Comparison of ENCODE assay signal across 8 cellular contexts in the genomic region with DNA sequence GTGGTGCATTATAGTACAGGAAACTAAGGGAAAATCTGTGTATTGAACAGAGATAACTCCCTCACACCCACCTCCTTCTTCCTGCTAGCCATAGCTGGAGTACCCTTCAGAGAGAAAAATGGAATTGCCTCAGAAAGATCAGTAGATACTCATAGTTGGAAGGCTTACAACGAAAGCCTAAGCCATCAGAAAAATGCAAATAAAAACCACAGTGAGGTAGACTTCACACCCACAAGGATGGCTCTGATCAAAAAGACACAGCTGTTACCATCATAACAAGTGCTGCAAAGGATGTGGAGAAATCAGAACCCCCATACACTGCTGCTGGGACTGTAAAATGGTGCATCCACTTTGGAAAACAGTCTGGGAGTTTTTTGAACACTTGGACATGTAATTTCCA. TPM values are rescaled to one million over a fixed set of nuclear protein-coding genes. Genes with fewer than 3 reads are reported as not detected.
DNase-seq lines count a peak whose midpoint lies in the region; ATAC-seq and TF ChIP-seq lines count a peak whose summit lies in the region.

No MANE protein-coding gene starts in this region.

- no peaks in the 10 kb centered on the region for H4K20me1 ChIP-seq in SK-N-SH (ENCODE audit: insufficient read depth)

- H3K9me2 ChIP-seq in SK-N-SH = no peaks in the 10 kb centered on the region

- CTCF ChIA-PET in SK-N-SH (lab: Yijun Ruan, JAX) = interaction anchor here (0.9 to 1.2 kb wide), 2 partner anchors 48 to 81 kb away, joined by 3 read pairs; no protein-coding TSS in a partner anchor
- CTCF ChIA-PET in HEK293T (lab: Yijun Ruan, JAX) = no interaction called here

- 39% methylated on average over 1 of the region's 1 CpG for WGBS in SK-N-SH (ENCODE audit: low lambda C conversion rate)

- no peak overlapping the region for H3K4me2 ChIP-seq in SK-N-SH

- H3K4me3 ChIP-seq in AG09309 (ENCODE audit: control insufficient read depth, low read depth, low read length) (no peak overlapping the region), astrocyte of the spinal cord (ENCODE audit: low read depth, low read length) (no peak overlapping the region), SK-N-SH (ENCODE audit: low read depth in 2 of 2, low read length in 1 of 2) (no peak overlapping the region)

- H3K27ac ChIP-seq in SK-N-SH (ENCODE audit: low read depth in 2 of 2, low read length in 1 of 2) = peak overlapping the region in 1 of 2 experiments; percentile 44; a peak in 1 of 4 replicates

- peak; percentile 75 for ATAC-seq in HG03103 (IDR thresholded peaks at IDR 0.05; ENCODE audit: low read depth, unreplicated experiment)

- no peaks in the 10 kb centered on the region for H3K36me3 ChIP-seq in SK-N-SH (replicated peaks in 1 of 2; ENCODE audit: control insufficient read depth in 1 of 2, insufficient read depth in 2 of 2, low read length in 1 of 2)

- peaks cover 2 to 26% of the 10 kb centered on the region in 2 experiments; a peak in 3 of 4 replicates for H3K4me1 ChIP-seq in SK-N-SH (ENCODE audit: control insufficient read depth in 1 of 2, insufficient read depth in 2 of 2, low read depth in 1 of 2, low read length in 1 of 2)

- no peaks in the 10 kb centered on the region for H3K27me3 ChIP-seq in SK-N-SH (ENCODE audit: insufficient read depth)

- H3K79me2 ChIP-seq in SK-N-SH (ENCODE audit: insufficient read depth) = no peaks in the 10 kb centered on the region

- H2AFZ ChIP-seq in SK-N-SH (ENCODE audit: low read depth) = no peak overlapping the region

- DNase-seq in AG09309 (ENCODE audit: low read depth) (peak; percentile 76), GM19238 (ENCODE audit: insufficient read length, low spot score) (peak; percentile 30), astrocyte of the spinal cord (ENCODE audit: low read depth, low spot score) (peak; percentile 82), SK-N-SH (no peak), NCI-H2196 treated with DMSO at 0.1 percent for 48 hours (lab: John Stamatoyannopoulos, UW; ENCODE audit: unreplicated experiment) (no peak), HEK293T (ENCODE audit: extremely low spot score) (no peak)
- DNase-seq in activated CD4-positive, alpha-beta T cell treated with anti-CD3 and anti-CD28 coated beads for 48 hours = no peak

- POLR2A ChIA-PET in SK-N-SH (lab: Yijun Ruan, JAX) (no interaction called here), HEK293T (lab: Yijun Ruan, JAX) (no interaction called here)

- H3K9me3 ChIP-seq in SK-N-SH = no peaks in the 10 kb centered on the region

- H3F3A ChIP-seq in SK-N-SH (replicated peaks; ENCODE audit: insufficient read depth) = peaks cover 20% of the 10 kb centered on the region

- in situ Hi-C loops in astrocyte of the spinal cord (cut with HindIII; ENCODE audit: low sequenced_read_pairs) = no loop called here

- TF ChIP-seq RAD21 in SK-N-SH (IDR thresholded peaks at IDR 0.05; ENCODE audit: low read length) = no peak

- no peak for TF ChIP-seq EP300 in SK-N-SH (IDR thresholded peaks at IDR 0.05; ENCODE audit: borderline replicate concordance in 1 of 2, low read depth in 1 of 2, low read length in 1 of 2)

- TF ChIP-seq CTCF in AG09309 (IDR thresholded peaks at IDR 0.05; ENCODE audit: control insufficient read depth, insufficient read depth, low read depth, low read length, missing control alignments) (no peak), astrocyte of the spinal cord (IDR thresholded peaks at IDR 0.05; ENCODE audit: low read depth, low read length) (no peak), SK-N-SH (IDR thresholded peaks at IDR 0.05) (no peak)

- no peak overlapping the region for H3K9ac ChIP-seq in SK-N-SH

TF ChIP-seq in SK-N-SH, 30 proteins besides CTCF, POLR2A, EP300 and RAD21:
- no peak for TF ChIP-seq SMC3 (IDR thresholded peaks at IDR 0.05; ENCODE audit: low read depth, low read length)
- no peak for TF ChIP-seq FOXM1 (IDR thresholded peaks at IDR 0.05; ENCODE audit: low read depth)
- no peak for TF ChIP-seq YY1 (IDR thresholded peaks at IDR 0.05; ENCODE audit: low read depth)
- TF ChIP-seq, protein P1, sequence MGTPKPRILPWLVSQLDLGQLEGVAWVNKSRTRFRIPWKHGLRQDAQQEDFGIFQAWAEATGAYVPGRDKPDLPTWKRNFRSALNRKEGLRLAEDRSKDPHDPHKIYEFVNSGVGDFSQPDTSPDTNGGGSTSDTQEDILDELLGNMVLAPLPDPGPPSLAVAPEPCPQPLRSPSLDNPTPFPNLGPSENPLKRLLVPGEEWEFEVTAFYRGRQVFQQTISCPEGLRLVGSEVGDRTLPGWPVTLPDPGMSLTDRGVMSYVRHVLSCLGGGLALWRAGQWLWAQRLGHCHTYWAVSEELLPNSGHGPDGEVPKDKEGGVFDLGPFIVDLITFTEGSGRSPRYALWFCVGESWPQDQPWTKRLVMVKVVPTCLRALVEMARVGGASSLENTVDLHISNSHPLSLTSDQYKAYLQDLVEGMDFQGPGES (IDR thresholded peaks at IDR 0.05; ENCODE audit: low read depth, low read length) = no peak
- no peak for TF ChIP-seq MEF2A (IDR thresholded peaks at IDR 0.05; ENCODE audit: borderline replicate concordance, low read depth)

TF ChIP-seq in HEK293T, 16 proteins besides CTCF, POLR2A, EP300 and RAD21:
- TF ChIP-seq FOXM1 (IDR thresholded peaks at IDR 0.05; ENCODE audit: borderline replicate concordance) (no peak), FOXK2 (IDR thresholded peaks at IDR 0.05) (no peak), ELF4 (IDR thresholded peaks at IDR 0.05) (no peak), HDGF (IDR thresholded peaks at IDR 0.05; ENCODE audit: borderline replicate concordance) (no peak), LEF1 (IDR thresholded peaks at IDR 0.05; ENCODE audit: borderline replicate concordance) (no peak), BHLHE40 (IDR thresholded peaks at IDR 0.05; ENCODE audit: borderline replicate concordance) (no peak), FOXA1 (IDR thresholded peaks at IDR 0.05) (no peak), CTBP1 (IDR thresholded peaks at IDR 0.05; ENCODE audit: borderline replicate concordance) (no peak), ARNT (IDR thresholded peaks at IDR 0.05) (no peak), ZNF384 (IDR thresholded peaks at IDR 0.05) (no peak), SUZ12 (IDR thresholded peaks at IDR 0.05) (no peak), TARDBP (IDR thresholded peaks at IDR 0.05) (no peak), NFRKB (IDR thresholded peaks at IDR 0.05) (no peak), SP1 (IDR thresholded peaks at IDR 0.05) (no peak), L3MBTL2 (conservative IDR thresholded peaks at IDR 0.05) (no peak)
- TF ChIP-seq, protein P2, sequence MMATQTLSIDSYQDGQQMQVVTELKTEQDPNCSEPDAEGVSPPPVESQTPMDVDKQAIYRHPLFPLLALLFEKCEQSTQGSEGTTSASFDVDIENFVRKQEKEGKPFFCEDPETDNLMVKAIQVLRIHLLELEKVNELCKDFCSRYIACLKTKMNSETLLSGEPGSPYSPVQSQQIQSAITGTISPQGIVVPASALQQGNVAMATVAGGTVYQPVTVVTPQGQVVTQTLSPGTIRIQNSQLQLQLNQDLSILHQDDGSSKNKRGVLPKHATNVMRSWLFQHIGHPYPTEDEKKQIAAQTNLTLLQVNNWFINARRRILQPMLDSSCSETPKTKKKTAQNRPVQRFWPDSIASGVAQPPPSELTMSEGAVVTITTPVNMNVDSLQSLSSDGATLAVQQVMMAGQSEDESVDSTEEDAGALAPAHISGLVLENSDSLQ (IDR thresholded peaks at IDR 0.05) = no peak
TF ChIP-seq in HEK293T: peak in this region for 0.

RNA-seq across cellular contexts. Expression of a gene that starts 7.4 kb away (rescaled TPM):
- polyA plus RNA-seq in SK-N-SH (2012; rRNA removed) = 16.5 and 21.0 TPM in 2 replicates
- 24.3 and 26.7 TPM in 2 replicates for polyA plus RNA-seq in SK-N-SH (2012; cell fraction: cytosol; rRNA removed)
- 16.9 and 38.8 TPM in 2 replicates for polyA plus RNA-seq in SK-N-SH (2012; cell fraction: nucleus; rRNA removed)

Comparison
In these comparisons a context has a peak if more than half of its experiments do, and no peak if none do; other contexts are left out.
1. DNase-seq: peak in AG09309 (single experiment), GM19238 (single experiment) and astrocyte of the spinal cord (single experiment); none in SK-N-SH (single experiment), NCI-H2196 treated with DMSO at 0.1 percent for 48 hours (single experiment), HEK293T (single experiment) and activated CD4-positive, alpha-beta T cell treated with anti-CD3 and anti-CD28 coated beads for 48 hours (single experiment).